Comparison of ENCODE assay signal across 9 cellular contexts in the genomic region with DNA sequence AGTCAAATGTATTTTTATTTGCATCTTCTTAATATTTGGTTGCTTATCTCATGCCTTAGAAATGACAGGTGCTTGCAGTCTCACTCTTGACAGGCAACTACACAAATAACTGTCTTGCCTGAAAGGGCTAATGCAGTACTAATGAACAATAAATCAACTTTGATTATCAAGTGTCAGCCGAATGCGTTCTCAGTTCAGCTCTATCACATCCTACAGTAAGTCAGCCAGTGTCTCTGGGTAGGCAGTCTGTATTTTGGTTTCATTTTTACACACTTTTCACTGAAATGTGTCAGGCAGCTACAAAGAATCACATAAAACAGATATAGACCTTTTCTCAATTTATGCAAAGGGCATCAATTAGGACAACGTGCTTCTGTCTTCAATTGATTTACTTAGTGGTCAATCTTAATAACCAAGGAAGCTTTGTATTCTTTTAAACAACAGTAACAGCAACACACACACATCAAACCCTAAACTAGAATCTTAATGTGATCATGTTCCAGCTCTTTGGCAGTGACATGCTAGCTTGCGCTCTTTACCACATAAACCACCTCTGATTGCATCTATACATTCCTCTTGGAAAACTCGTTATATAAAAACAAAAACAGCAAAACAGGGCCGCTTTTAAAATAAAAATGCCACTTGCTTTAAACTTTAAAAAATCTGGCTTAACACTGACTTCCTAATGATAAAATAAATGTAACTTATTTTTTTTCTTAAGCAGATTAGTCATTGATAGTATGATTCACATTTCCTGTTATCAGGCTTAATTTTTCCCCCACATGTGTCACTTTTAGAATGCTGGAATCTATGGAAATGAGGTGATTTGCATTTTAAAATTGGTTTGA.
A peak's percentile ranks its signal among the peaks of the same experiment; 100 is the strongest.
DNase-seq lines count a peak whose midpoint lies in the region; ATAC-seq and TF ChIP-seq lines count a peak whose summit lies in the region.
"Had no signal": no experiment of that assay in that cellular context is flagged by ENCODE, and none has a peak within 500 bp of the region (broad histone marks: within the 10 kb centered on the region; RNA-seq: fewer than 3 reads in every experiment).

No MANE protein-coding gene starts in this region.

- ATAC-seq in HG03135 (IDR thresholded peaks at IDR 0.05; ENCODE audit: unreplicated experiment) (peak; percentile 48), T-helper 17 cell (peak; percentile 23), left ventricle myocardium superior (peak; percentile 8)
- peak; percentile 78 for ATAC-seq in stimulated activated effector memory CD8-positive, alpha-beta T cell treated with anti-CD3 and anti-CD28 coated beads, Interleukin-12 subunit alpha, Interleukin-12 subunit beta, amount 100 ng/mL, for 72 hours

- H3K27ac Mint-ChIP-seq in T-helper 17 cell = no peak overlapping the region
- H3K27ac Mint-ChIP-seq in stimulated activated effector memory CD8-positive, alpha-beta T cell treated with anti-CD3 and anti-CD28 coated beads, Interleukin-12 subunit alpha, Interleukin-12 subunit beta, amount 100 ng/mL, for 72 hours = no peak overlapping the region
- H3K27ac Mint-ChIP-seq in chondrocyte (ENCODE audit: unreplicated experiment) = no peak overlapping the region
- H3K27ac Mint-ChIP-seq: stimulated activated naive CD8-positive, alpha-beta T cell treated with anti-CD3 and anti-CD28 coated beads, Interleukin-15, Interleukin-2, amounts not matched to agents 100 ng/mL and 50 ng/mL, for 24 hours had no signal

- H3K9me3 Mint-ChIP-seq in stimulated activated effector memory CD8-positive, alpha-beta T cell treated with anti-CD3 and anti-CD28 coated beads, Interleukin-12 subunit alpha, Interleukin-12 subunit beta, amount 100 ng/mL, for 72 hours = no peaks in the 10 kb centered on the region
- H3K9me3 Mint-ChIP-seq in chondrocyte (ENCODE audit: low read depth) = no peaks in the 10 kb centered on the region
- H3K9me3 Mint-ChIP-seq: stimulated activated naive CD8-positive, alpha-beta T cell treated with anti-CD3 and anti-CD28 coated beads, Interleukin-15, Interleukin-2, amounts not matched to agents 100 ng/mL and 50 ng/mL, for 24 hours had no signal

- no peaks in the 10 kb centered on the region for H3K9me3 ChIP-seq in T-helper 17 cell (ENCODE audit: control insufficient read depth, low read length, poor library complexity, severe bottlenecking)

- H3K27me3 Mint-ChIP-seq in T-helper 17 cell (no peaks in the 10 kb centered on the region), chondrocyte (ENCODE audit: low read depth) (no peaks in the 10 kb centered on the region)
- H3K27me3 Mint-ChIP-seq: stimulated activated naive CD8-positive, alpha-beta T cell treated with anti-CD3 and anti-CD28 coated beads, Interleukin-15, Interleukin-2, amounts not matched to agents 100 ng/mL and 50 ng/mL, for 24 hours had no signal

- H3K4me3 Mint-ChIP-seq in T-helper 17 cell (no peak overlapping the region), chondrocyte (ENCODE audit: unreplicated experiment) (no peak overlapping the region)
- H3K4me3 Mint-ChIP-seq in stimulated activated effector memory CD8-positive, alpha-beta T cell treated with anti-CD3 and anti-CD28 coated beads, Interleukin-12 subunit alpha, Interleukin-12 subunit beta, amount 100 ng/mL, for 72 hours = no peak overlapping the region
- H3K4me3 Mint-ChIP-seq: stimulated activated naive CD8-positive, alpha-beta T cell treated with anti-CD3 and anti-CD28 coated beads, Interleukin-15, Interleukin-2, amounts not matched to agents 100 ng/mL and 50 ng/mL, for 24 hours had no signal

- no peaks in the 10 kb centered on the region for H3K36me3 Mint-ChIP-seq in T-helper 17 cell (ENCODE audit: low read depth)
- peaks cover 18% of the 10 kb centered on the region for H3K36me3 Mint-ChIP-seq in stimulated activated effector memory CD8-positive, alpha-beta T cell treated with anti-CD3 and anti-CD28 coated beads, Interleukin-12 subunit alpha, Interleukin-12 subunit beta, amount 100 ng/mL, for 72 hours
- no peaks in the 10 kb centered on the region for H3K36me3 Mint-ChIP-seq in chondrocyte (ENCODE audit: low read depth)

- DNase-seq in NCI-H82 (lab: John Stamatoyannopoulos, UW) (peak; percentile 58), NCI-H82 treated with DMSO at 0.1 percent for 48 hours (lab: John Stamatoyannopoulos, UW; ENCODE audit: unreplicated experiment) (no peak), T-helper 17 cell (no peak), left ventricle myocardium superior (no peak), SW480 (ENCODE audit: low spot score) (no peak), chondrocyte (ENCODE audit: low spot score) (no peak)
- DNase-seq in stimulated activated effector memory CD8-positive, alpha-beta T cell treated with anti-CD3 and anti-CD28 coated beads, Interleukin-12 subunit alpha, Interleukin-12 subunit beta, amount 100 ng/mL, for 72 hours (ENCODE audit: low spot score in 2 of 2) = no peak

- H3K4me1 Mint-ChIP-seq in T-helper 17 cell (peaks cover 52% of the 10 kb centered on the region), chondrocyte (ENCODE audit: low read depth) (peaks cover 66% of the 10 kb centered on the region)
- peaks cover 38% of the 10 kb centered on the region for H3K4me1 Mint-ChIP-seq in stimulated activated effector memory CD8-positive, alpha-beta T cell treated with anti-CD3 and anti-CD28 coated beads, Interleukin-12 subunit alpha, Interleukin-12 subunit beta, amount 100 ng/mL, for 72 hours

- intact Hi-C loops in left ventricle myocardium superior (cut with micrococcal nuclease) = no loop called here

- TF ChIP-seq CTCF in chondrocyte (IDR thresholded peaks at IDR 0.05) = no peak

Comparison
In these comparisons a context has a peak if more than half of its experiments do, and no peak if none do; other contexts are left out.
1. ATAC-seq: peak in every context shown above with its lines; median percentile 78 in stimulated activated effector memory CD8-positive, alpha-beta T cell treated with anti-CD3 and anti-CD28 coated beads, Interleukin-12 subunit alpha, Interleukin-12 subunit beta, amount 100 ng/mL, for 72 hours; 48 in HG03135; 23 in T-helper 17 cell; 8 in left ventricle myocardium superior.